ENCODE assay signal across 11 cellular contexts in genomic region chr10:106931159-106931852, GRCh38.
DNase-seq lines count a peak whose midpoint lies in the region; ATAC-seq and TF ChIP-seq lines count a peak whose summit lies in the region.
"Had no signal": no experiment of that assay in that cellular context is flagged by ENCODE, and none has a peak within 500 bp of the region (broad histone marks: within the 10 kb centered on the region; RNA-seq: fewer than 3 reads in every experiment).

No MANE protein-coding gene starts in this region.

- no peak overlapping the region for H3K4ac ChIP-seq in neuronal stem cell (ENCODE audit: low read length)

- WGBS in neuronal stem cell (ENCODE audit: extremely low coverage in 2 of 2, insufficient read length in 2 of 2, insufficient replicate concordance in 1 of 2), 2 donors: no CpG with 5 or more reads among the region's 5 CpGs

- ATAC-seq in GM19463 (IDR thresholded peaks at IDR 0.05; ENCODE audit: unreplicated experiment) (peak; percentile 70), HG03045 (IDR thresholded peaks at IDR 0.05; ENCODE audit: unreplicated experiment) (peak; percentile 80)

- no peak overlapping the region for H3K23ac ChIP-seq in neuronal stem cell (ENCODE audit: low read depth, low read length, poor library complexity)

- TF ChIP-seq CTCF in GM13977 (IDR thresholded peaks at IDR 0.05; ENCODE audit: extremely low read depth, insufficient read depth, missing control alignments): no peak

- no peak overlapping the region for H3K9ac ChIP-seq in neuronal stem cell (ENCODE audit: low read depth, low read length, poor library complexity)

- H4K91ac ChIP-seq in neuronal stem cell (ENCODE audit: low read depth, low read length, poor library complexity): no peak overlapping the region

- H3K27me3 ChIP-seq in neuronal stem cell (ENCODE audit: control insufficient read depth in 3 of 3, insufficient read depth in 3 of 3, low read depth in 1 of 3, low read length in 3 of 3): no peaks in the 10 kb centered on the region

- H3K4me3 ChIP-seq in neuronal stem cell (ENCODE audit: low read length in 2 of 2): no peak overlapping the region

- peak; percentile 55 for DNase-seq in GM13977 (ENCODE audit: low spot score)
- peak; percentile 17 for DNase-seq in UCSD-AML1 (lab: John Stamatoyannopoulos, UW; ENCODE audit: unreplicated experiment)
- DNase-seq in neuronal stem cell (ENCODE audit: low spot score): no peak
- DNase-seq in KBM-7: no peak
- no peak for DNase-seq in stimulated activated CD4-positive, alpha-beta T cell treated with anti-CD3 and anti-CD28 coated beads, Interleukin-2, amount 100 ng/mL, for 48 hours
- DNase-seq in T-helper 2 cell treated with Interferon-gamma antibody and Interleukin-4, amounts not matched to agents 5 μg/mL and 100 μg/mL, for 36 hours (ENCODE audit: low spot score): no peak
- DNase-seq: CD4-positive, alpha-beta T cell; NCI-H446 had no signal

- H3K36me3 ChIP-seq in neuronal stem cell (replicated peaks in 1 of 2; ENCODE audit: control insufficient read depth in 2 of 2, insufficient read depth in 2 of 2, low read length in 2 of 2): no peaks in the 10 kb centered on the region

- no peak overlapping the region for H3K4me2 ChIP-seq in neuronal stem cell (ENCODE audit: insufficient read depth, low read length, poor library complexity, severe bottlenecking)

- no peak overlapping the region for H3K4me3 Mint-ChIP-seq in T-helper 2 cell treated with Interferon-gamma antibody and Interleukin-4, amounts not matched to agents 5 μg/mL and 100 μg/mL, for 36 hours
- H3K4me3 Mint-ChIP-seq: activated naive CD4-positive, alpha-beta T cell treated with anti-CD3 and anti-CD28 coated beads, Interleukin-2, amount 50 U/mL, for 24 hours; CD4-positive, alpha-beta T cell had no signal

- H3K4me1 ChIP-seq in neuronal stem cell (ENCODE audit: control insufficient read depth in 2 of 2, insufficient read depth in 1 of 2, low read depth in 1 of 2, low read length in 2 of 2): peaks cover 0 to 4% of the 10 kb centered on the region in 2 donors

- no peak overlapping the region for H2BK120ac ChIP-seq in neuronal stem cell (ENCODE audit: low read depth, low read length)

- H3K27ac Mint-ChIP-seq in T-helper 2 cell treated with Interferon-gamma antibody and Interleukin-4, amounts not matched to agents 5 μg/mL and 100 μg/mL, for 36 hours: no peak overlapping the region
- H3K27ac Mint-ChIP-seq: activated naive CD4-positive, alpha-beta T cell treated with anti-CD3 and anti-CD28 coated beads, Interleukin-2, amount 50 U/mL, for 24 hours; CD4-positive, alpha-beta T cell had no signal

- H3K18ac ChIP-seq in neuronal stem cell (ENCODE audit: low read length): no peak overlapping the region

- H4K8ac ChIP-seq in neuronal stem cell (ENCODE audit: low read depth, low read length): no peak overlapping the region

- H3K27me3 Mint-ChIP-seq in T-helper 2 cell treated with Interferon-gamma antibody and Interleukin-4, amounts not matched to agents 5 μg/mL and 100 μg/mL, for 36 hours (ENCODE audit: low read depth): no peaks in the 10 kb centered on the region
- H3K27me3 Mint-ChIP-seq: CD4-positive, alpha-beta T cell had no signal

- H2BK12ac ChIP-seq in neuronal stem cell (ENCODE audit: low read length): no peak overlapping the region

- no peaks in the 10 kb centered on the region for H3K4me1 Mint-ChIP-seq in T-helper 2 cell treated with Interferon-gamma antibody and Interleukin-4, amounts not matched to agents 5 μg/mL and 100 μg/mL, for 36 hours (ENCODE audit: low read depth)
- H3K4me1 Mint-ChIP-seq: activated naive CD4-positive, alpha-beta T cell treated with anti-CD3 and anti-CD28 coated beads, Interleukin-2, amount 50 U/mL, for 24 hours had no signal

- no peaks in the 10 kb centered on the region for H3K79me1 ChIP-seq in neuronal stem cell (ENCODE audit: low read depth, low read length)

- no peak overlapping the region for H2BK15ac ChIP-seq in neuronal stem cell (ENCODE audit: low read length)

- H2AK5ac ChIP-seq in neuronal stem cell (ENCODE audit: low read depth, low read length): no peak overlapping the region

- H3K14ac ChIP-seq in neuronal stem cell (ENCODE audit: low read length): no peak overlapping the region

- H2AFZ ChIP-seq in neuronal stem cell (ENCODE audit: low read length): no peak overlapping the region

- no peak overlapping the region for H2BK5ac ChIP-seq in neuronal stem cell (ENCODE audit: low read length)

- peaks cover 4% of the 10 kb centered on the region for H3K9me3 Mint-ChIP-seq in T-helper 2 cell treated with Interferon-gamma antibody and Interleukin-4, amounts not matched to agents 5 μg/mL and 100 μg/mL, for 36 hours
- H3K9me3 Mint-ChIP-seq: activated naive CD4-positive, alpha-beta T cell treated with anti-CD3 and anti-CD28 coated beads, Interleukin-2, amount 50 U/mL, for 24 hours had no signal

- in situ Hi-C loops in GM13977 (cut with MboI; ENCODE audit: low pct_unique_long_range_greater_than_20kb, low sequenced_read_pairs, unreplicated experiment) (no loop called here), KBM-7 (cut with MboI; ENCODE audit: low pct_unique_long_range_greater_than_20kb, low sequenced_read_pairs) (no loop called here)

- H3K27ac ChIP-seq in neuronal stem cell (replicated peaks; ENCODE audit: low read length): no peak overlapping the region

- H3K36me3 Mint-ChIP-seq in T-helper 2 cell treated with Interferon-gamma antibody and Interleukin-4, amounts not matched to agents 5 μg/mL and 100 μg/mL, for 36 hours (ENCODE audit: low read depth): no peaks in the 10 kb centered on the region
- H3K36me3 Mint-ChIP-seq: activated naive CD4-positive, alpha-beta T cell treated with anti-CD3 and anti-CD28 coated beads, Interleukin-2, amount 50 U/mL, for 24 hours had no signal

- H3K9me3 ChIP-seq in neuronal stem cell (replicated peaks in 1 of 2; ENCODE audit: control insufficient read depth in 2 of 2, insufficient read depth in 1 of 2, low read depth in 1 of 2, low read length in 2 of 2): no peaks in the 10 kb centered on the region

Comparison
In these comparisons a context has a peak if more than half of its experiments do, and no peak if none do; other contexts are left out.
1. DNase-seq: peak in GM13977 (single experiment) and UCSD-AML1 (single experiment); none in neuronal stem cell (single experiment), KBM-7 (single experiment), stimulated activated CD4-positive, alpha-beta T cell treated with anti-CD3 and anti-CD28 coated beads, Interleukin-2, amount 100 ng/mL, for 48 hours (0 of 2) and T-helper 2 cell treated with Interferon-gamma antibody and Interleukin-4, amounts not matched to agents 5 μg/mL and 100 μg/mL, for 36 hours (single experiment).